9 cellular contexts compared by ENCODE assay signal in the genomic region with DNA sequence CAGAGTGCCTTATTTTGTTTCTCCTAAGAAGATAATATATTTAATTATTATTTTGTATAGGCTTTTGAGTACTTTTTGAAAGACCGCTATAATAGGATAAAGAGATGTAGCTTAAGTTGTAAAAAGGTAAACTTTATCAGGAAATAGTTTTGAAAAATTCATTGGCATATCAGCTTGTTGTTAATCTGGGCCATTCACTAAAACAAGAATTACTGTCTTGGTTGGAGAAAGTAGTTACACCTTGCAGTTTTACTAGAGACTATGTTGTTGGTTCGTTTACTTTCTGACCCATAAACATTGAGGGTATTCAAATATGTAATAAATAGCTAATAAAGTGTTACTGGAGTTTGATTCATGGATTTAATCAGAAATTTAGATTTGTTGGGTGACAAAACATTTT. TPM values are rescaled to one million over a fixed set of nuclear protein-coding genes. Genes with fewer than 3 reads are reported as not detected.
DNase-seq lines count a peak whose midpoint lies in the region; ATAC-seq, FAIRE-seq and TF ChIP-seq lines count a peak whose summit lies in the region.
"Had no signal": no experiment of that assay in that cellular context is flagged by ENCODE, and none has a peak within 500 bp of the region (broad histone marks: within the 10 kb centered on the region; RNA-seq: fewer than 3 reads in every experiment).

No MANE protein-coding gene starts in this region.

- CTCF ChIA-PET in PC-3 (lab: Charles Lee), result no interaction called here
- CTCF ChIA-PET in H1 (lab: Charles Lee; ENCODE audit: partially characterized antibody), result interaction anchor here (0.7 to 1.8 kb wide), 6 partner anchors 33 to 473 kb away, joined by 3 to 6 read pairs (median 3); no protein-coding TSS in a partner anchor

- peaks cover 3% of the 10 kb centered on the region for H3K23me2 ChIP-seq in H1 (ENCODE audit: low read depth, low read length)

- no peak overlapping the region for H3K56ac ChIP-seq in H1 (replicated peaks; ENCODE audit: insufficient read length, low read depth, low read length)

- H4K5ac ChIP-seq in H1 (ENCODE audit: insufficient read length, low read depth, low read length), result no peak overlapping the region

- H3K4me3 ChIP-seq in DOHH2 (ENCODE audit: low read length), result peak overlapping the region; percentile 94
- peak overlapping the region; percentile 78 for H3K4me3 ChIP-seq in PC-3 (ENCODE audit: low read length)
- peak overlapping the region in 2 of 4 experiments; percentile 93 to 99; a peak in 3 of 8 replicates for H3K4me3 ChIP-seq in H1 (ENCODE audit: extremely low read depth in 1 of 4, insufficient read depth in 2 of 4, low read depth in 3 of 4, low read length in 4 of 4)
- peak overlapping the region in 1 of 2 donors; percentile 87 for H3K4me3 ChIP-seq in testis

- no peak overlapping the region for H2AK5ac ChIP-seq in H1 (ENCODE audit: low read depth, low read length)

- no peak for ATAC-seq in PC-3

- no peak overlapping the region for H3K27ac ChIP-seq in DOHH2 (ENCODE audit: low read depth, low read length)
- no peak overlapping the region for H3K27ac ChIP-seq in PC-3 (ENCODE audit: low read length)
- H3K27ac ChIP-seq in H1 (ENCODE audit: low read depth, low read length), result no peak overlapping the region
- peak overlapping the region in 1 of 2 donors; percentile 90 for H3K27ac ChIP-seq in testis

- no peak for FAIRE-seq in H1 (lab: Jason Lieb, UNC)

- no peak overlapping the region for H4K91ac ChIP-seq in H1 (replicated peaks; ENCODE audit: insufficient read length, low read length)

- H4K8ac ChIP-seq in H1 (ENCODE audit: extremely low read depth, insufficient read depth, low read length), result no peak overlapping the region

- intact Hi-C loops in PC-3 (cut with micrococcal nuclease) (no loop called here), testis (cut with DNase I; ENCODE audit: low total_unique reads) (no loop called here)

- H3K23ac ChIP-seq in H1 (ENCODE audit: insufficient read length), result no peak overlapping the region

- no peak overlapping the region for H2BK12ac ChIP-seq in H1 (ENCODE audit: low read depth, low read length)

- H3K9ac ChIP-seq in PC-3 (ENCODE audit: low read length) (peak overlapping the region; percentile 71; the same call in 1 of the 2 replicates), H1 (replicated peaks in 1 of 4; ENCODE audit: extremely low read depth in 1 of 4, low read depth in 3 of 4, low read length in 3 of 4) (no peak overlapping the region)

- H3K36me3 ChIP-seq in DOHH2 (ENCODE audit: control insufficient read depth, low read length) (peaks cover 65% of the 10 kb centered on the region), PC-3 (ENCODE audit: low read depth, low read length) (peaks cover 35% of the 10 kb centered on the region), H1 (ENCODE audit: control insufficient read depth in 2 of 4, insufficient read depth in 4 of 4, low read length in 3 of 4) (peaks cover 2 to 32% (median 5%) of the 10 kb centered on the region in 4 experiments; a peak in 3 of 8 replicates), testis (ENCODE audit: low read depth, missing control alignments) (no peaks in the 10 kb centered on the region)

- H3K18ac ChIP-seq in H1 (ENCODE audit: extremely low read depth, low read length), result no peak overlapping the region

- H2AFZ ChIP-seq in PC-3 (ENCODE audit: low read length) (no peak overlapping the region), H1 (ENCODE audit: low read length) (no peak overlapping the region)

- POLR2A ChIA-PET in PC-3 (lab: Charles Lee; ENCODE audit: unreplicated experiment), result no interaction called here
- POLR2A ChIA-PET in H1 (lab: Charles Lee; ENCODE audit: partially characterized antibody), result interaction anchor here (3.5 kb wide), 1 partner anchor 33 kb away, joined by 18 read pairs; a partner anchor contains a TSS

- no peak for TF ChIP-seq CTCF in DOHH2 (IDR thresholded peaks at IDR 0.05; ENCODE audit: low read depth, low read length, poor library complexity, severe bottlenecking)
- no peak for TF ChIP-seq CTCF in PC-3 (conservative IDR thresholded peaks at IDR 0.05; ENCODE audit: low read depth, low read length)
- no peak for TF ChIP-seq CTCF in H1 (IDR thresholded peaks at IDR 0.05; ENCODE audit: control extremely low read depth in 1 of 3, insufficient read depth in 1 of 3, low read depth in 1 of 3, low read length in 3 of 3)
- TF ChIP-seq CTCF in progenitor cell of endocrine pancreas (IDR thresholded peaks at IDR 0.05; ENCODE audit: unreplicated experiment), result no peak
- no peak for TF ChIP-seq CTCF in testis (IDR thresholded peaks at IDR 0.05)

- peaks cover 27% of the 10 kb centered on the region for H3K4me1 Mint-ChIP-seq in progenitor cell of endocrine pancreas (ENCODE audit: low read depth)

- H3K4ac ChIP-seq in H1 (replicated peaks; ENCODE audit: insufficient read length, low read depth, low read length), result no peak overlapping the region

- H3K9me2 ChIP-seq in DOHH2 (replicated peaks; ENCODE audit: control insufficient read depth, low read length) (no peaks in the 10 kb centered on the region), PC-3 (replicated peaks; ENCODE audit: low read length) (no peaks in the 10 kb centered on the region)

- peaks cover 26% of the 10 kb centered on the region for H4K20me1 ChIP-seq in DOHH2 (ENCODE audit: control insufficient read depth, insufficient read depth, low read depth, low read length)
- H4K20me1 ChIP-seq in PC-3 (ENCODE audit: low read length), result peaks cover 52% of the 10 kb centered on the region
- peaks cover 5 to 7% of the 10 kb centered on the region in 2 experiments for H4K20me1 ChIP-seq in H1 (replicated peaks in 1 of 2; ENCODE audit: control insufficient read depth in 1 of 2, insufficient read depth in 2 of 2, low read length in 2 of 2)

- no peaks in the 10 kb centered on the region for H3K9me3 Mint-ChIP-seq in progenitor cell of endocrine pancreas (ENCODE audit: low read depth)

- H3K4me1 ChIP-seq in DOHH2 (ENCODE audit: control insufficient read depth, low read length) (peaks cover 50% of the 10 kb centered on the region), PC-3 (ENCODE audit: insufficient read depth, low read length) (peaks cover 24% of the 10 kb centered on the region), H1 (replicated peaks in 1 of 4; ENCODE audit: control insufficient read depth in 3 of 4, insufficient read depth in 4 of 4, low read length in 3 of 4) (peaks cover 0 to 5% (median 2%) of the 10 kb centered on the region in 4 experiments; a peak in 2 of 7 replicates), testis (peaks cover 21% of the 10 kb centered on the region)

- 71% methylated on average over 2 of the region's 2 CpGs; no CpG with 5 or more reads in 1 of the 2 experiments for WGBS in H1 (ENCODE audit: extremely low coverage in 1 of 2, insufficient coverage in 1 of 2, insufficient read length in 1 of 2, insufficient replicate concordance in 2 of 2, low coverage in 1 of 2, low lambda C conversion rate in 2 of 2, missing lambda C conversion rate in 1 of 2), 2 experiments
- 46% methylated on average over 2 of the region's 2 CpGs for WGBS in testis, 2 donors

- no peaks in the 10 kb centered on the region for H3K27me3 Mint-ChIP-seq in progenitor cell of endocrine pancreas

- no peak for TF ChIP-seq EP300 in H1 (IDR thresholded peaks at IDR 0.05; ENCODE audit: borderline replicate concordance in 1 of 2, low read depth in 2 of 2, low read length in 2 of 2)

- DNase-seq in PC-3, result no peak
- DNase-seq in H1 (ENCODE audit: low read depth in 1 of 2, low spot score in 2 of 2), result no peak
- no peak for DNase-seq in progenitor cell of endocrine pancreas (ENCODE audit: low spot score, unreplicated experiment)
- DNase-seq in NCI-H345 treated with DMSO at 0.1 percent for 48 hours (lab: John Stamatoyannopoulos, UW; ENCODE audit: unreplicated experiment), result no peak
- DNase-seq in SW480 (ENCODE audit: low spot score), result no peak
- DNase-seq in ureter (ENCODE audit: low spot score), result no peak
- DNase-seq in testis, result no peak
- DNase-seq: cortex of kidney had no signal

- no peak for TF ChIP-seq RAD21 in H1 (IDR thresholded peaks at IDR 0.05 in 1 of 2, conservative IDR thresholded peaks at IDR 0.05 in 1 of 2; ENCODE audit: low read depth in 2 of 2, low read length in 2 of 2)

- H3F3A ChIP-seq in DOHH2 (ENCODE audit: control insufficient read depth, insufficient read depth), result peaks cover 4% of the 10 kb centered on the region; the same call in 1 of the 2 replicates
- H3F3A ChIP-seq in PC-3 (ENCODE audit: low read length, unreplicated experiment), result no peaks in the 10 kb centered on the region

- TF ChIP-seq POLR2A in H1 (IDR thresholded peaks at IDR 0.05; ENCODE audit: control extremely low read depth in 1 of 2, low read depth in 2 of 2, low read length in 2 of 2) (no peak), testis (IDR thresholded peaks at IDR 0.05) (no peak)

- no peaks in the 10 kb centered on the region; the same call in 1 of the 2 replicates for H3K79me1 ChIP-seq in H1 (ENCODE audit: low read depth, low read length)

- peaks cover 10% of the 10 kb centered on the region for H3K36me3 Mint-ChIP-seq in progenitor cell of endocrine pancreas (ENCODE audit: insufficient read depth)

- H3K4me2 ChIP-seq in DOHH2 (ENCODE audit: low read length) (peak overlapping the region; percentile 86), PC-3 (ENCODE audit: low read length) (peak overlapping the region; percentile 88), H1 (ENCODE audit: insufficient read depth in 1 of 2, low read depth in 2 of 2, low read length in 2 of 2) (peak overlapping the region; percentile 71 to 75)

- H3K27me3 ChIP-seq in DOHH2 (ENCODE audit: control insufficient read depth, low read length) (no peaks in the 10 kb centered on the region), PC-3 (ENCODE audit: low read length) (no peaks in the 10 kb centered on the region), H1 (replicated peaks in 1 of 4; ENCODE audit: control insufficient read depth in 3 of 4, extremely low read depth in 1 of 4, insufficient read depth in 3 of 4, low read length in 3 of 4) (no peaks in the 10 kb centered on the region), testis (no peaks in the 10 kb centered on the region)

- H3K27ac Mint-ChIP-seq in progenitor cell of endocrine pancreas, result no peak overlapping the region

- BruUV-seq in PC-3 (replicated peaks; lab: Mats Ljungman, UMichigan), result no TSS peak

- H3K14ac ChIP-seq in H1 (ENCODE audit: insufficient read length), result no peak overlapping the region

- no peak overlapping the region for H2BK5ac ChIP-seq in H1 (ENCODE audit: low read depth, low read length)

- H3K9me3 ChIP-seq in DOHH2 (ENCODE audit: control insufficient read depth, insufficient read depth, low read length), result no peaks in the 10 kb centered on the region
- no peaks in the 10 kb centered on the region for H3K9me3 ChIP-seq in PC-3 (ENCODE audit: low read length)
- no peaks in the 10 kb centered on the region for H3K9me3 ChIP-seq in H1 (ENCODE audit: insufficient read depth in 2 of 2, low read depth in 1 of 2, low read length in 1 of 2)
- H3K9me3 ChIP-seq in testis, result no peaks in the 10 kb centered on the region

- peak overlapping the region; percentile 38 for H3K4me3 Mint-ChIP-seq in progenitor cell of endocrine pancreas (ENCODE audit: low read depth)

- H2BK20ac ChIP-seq in H1 (ENCODE audit: low read length), result no peak overlapping the region

- H3K79me2 ChIP-seq in DOHH2 (ENCODE audit: control insufficient read depth, low read length), result peaks cover 95% of the 10 kb centered on the region
- peaks cover 98% of the 10 kb centered on the region for H3K79me2 ChIP-seq in PC-3 (ENCODE audit: low read length)
- H3K79me2 ChIP-seq in H1 (ENCODE audit: control insufficient read depth in 1 of 2, insufficient read depth in 2 of 2, low read length in 2 of 2), result peaks cover 13 to 88% of the 10 kb centered on the region in 2 experiments

- no peak overlapping the region for H2BK120ac ChIP-seq in H1 (replicated peaks; ENCODE audit: low read depth, low read length)

- H2BK15ac ChIP-seq in H1 (ENCODE audit: low read length), result no peak overlapping the region

RNA-seq across cellular contexts. Expression of a gene that starts 33.7 kb away (rescaled TPM):
- total RNA-seq in PC-3 (2014; rRNA removed) (187 and 197 TPM in 2 replicates), progenitor cell of endocrine pancreas (141 and 149 TPM in 2 replicates), ureter (126 TPM), testis (100 to 1,000 TPM; 120 to 132 TPM)
- total RNA-seq in H1 (2021; fragmentation: NEBNext Ultra II Directional; extraction: Animal tissue kit (Norgen Biotek cat#: 25700)), result 183 and 211 TPM in 2 replicates
- polyA plus RNA-seq in H1 (2011; rRNA removed) (34.6 and 38.5 TPM in 2 replicates), testis (ENCODE audit: insufficient read depth, low read depth, low replicate concordance) (83.4 TPM)
- polyA plus RNA-seq in H1 (2011; cell fraction: cytosol; rRNA removed), result 58.6 TPM
- polyA plus RNA-seq in H1 (2011; cell fraction: nucleus; rRNA removed), result 35.7 TPM
- polyA plus RNA-seq in H1 (2012, experiment 1 of 2), result 72.4 to 119 TPM (median 88.5 TPM) in 4 replicates
- 3.8 TPM for polyA plus RNA-seq in H1 (2012, experiment 2 of 2)
- 73.6 TPM for polyA plus RNA-seq in H1 (2013, experiment 1 of 2)
- 71.1 TPM for polyA plus RNA-seq in H1 (2013, experiment 2 of 2)
- polyA minus RNA-seq in H1 (2011; rRNA and poly(A)+ RNA removed), result 230 and 396 TPM in 2 replicates
- 142 TPM for polyA minus RNA-seq in H1 (2011; cell fraction: cytosol; rRNA and poly(A)+ RNA removed)
- polyA minus RNA-seq in H1 (2011; cell fraction: nucleus; rRNA and poly(A)+ RNA removed), result 197 TPM
